13 cellular contexts compared by ENCODE assay signal in the genomic region with DNA sequence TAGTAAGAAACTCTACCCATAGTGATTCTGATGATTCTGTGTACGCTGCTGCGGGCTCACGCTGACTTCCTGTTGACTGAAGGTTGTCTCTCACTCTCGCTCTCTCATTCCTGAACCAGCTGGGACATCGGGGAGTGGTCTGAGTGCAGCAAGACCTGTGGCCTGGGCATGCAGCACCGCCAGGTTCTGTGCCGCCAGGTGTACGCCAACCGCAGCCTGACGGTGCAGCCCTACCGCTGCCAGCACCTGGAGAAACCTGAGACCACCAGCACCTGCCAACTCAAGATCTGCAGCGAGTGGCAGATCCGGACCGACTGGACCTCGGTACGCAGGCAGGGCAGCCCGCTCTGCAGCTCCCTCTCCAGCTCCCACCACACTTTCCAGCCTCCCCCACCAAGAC.
A peak's percentile ranks its signal among the peaks of the same experiment; 100 is the strongest.
DNase-seq lines count a peak whose midpoint lies in the region; ATAC-seq and TF ChIP-seq lines count a peak whose summit lies in the region.
"Had no signal": no experiment of that assay in that cellular context is flagged by ENCODE, and none has a peak within 500 bp of the region (broad histone marks: within the 10 kb centered on the region; RNA-seq: fewer than 3 reads in every experiment).

No MANE protein-coding gene starts in this region.

- H3F3A ChIP-seq in PC-9 (ENCODE audit: insufficient read depth, low read depth) = peaks cover 25% of the 10 kb centered on the region

- no peak for TF ChIP-seq CTCF in PC-9 (conservative IDR thresholded peaks at IDR 0.05)
- TF ChIP-seq CTCF in right lobe of liver (IDR thresholded peaks at IDR 0.05) = no peak
- TF ChIP-seq CTCF in omental fat pad (IDR thresholded peaks at IDR 0.05) = no peak

- no peak overlapping the region; a peak in 1 of 20 replicates for H3K4me3 ChIP-seq in BLaER1 treated with 17β-estradiol and CSF1 and Interleukin-3, amounts not matched to agents 10 nM and 100 nM
- H3K4me3 ChIP-seq in PC-9 (no peak overlapping the region), right lobe of liver (no peak overlapping the region)
- H3K4me3 ChIP-seq: SJCRH30 had no signal

- H3K9me3 ChIP-seq in BLaER1 treated with 17β-estradiol and CSF1 and Interleukin-3, amounts not matched to agents 10 nM and 100 nM (replicated peaks in 1 of 11) = no peaks in the 10 kb centered on the region
- H3K9me3 ChIP-seq in PC-9 (ENCODE audit: insufficient read depth, low read depth) (no peaks in the 10 kb centered on the region; the same call in 1 of the 2 replicates), right lobe of liver (no peaks in the 10 kb centered on the region)
- H3K9me3 ChIP-seq: SJCRH30 had no signal

- POLR2A ChIA-PET in PC-9 (lab: Charles Lee; ENCODE audit: unreplicated experiment) = no interaction called here

- CTCF ChIA-PET in PC-9 (lab: Charles Lee) = interaction anchor here (0.6 kb wide), 1 partner anchor 305 kb away, joined by 10 read pairs; no protein-coding TSS in a partner anchor

- H4K20me1 ChIP-seq in BLaER1 treated with 17β-estradiol and CSF1 and Interleukin-3, amounts not matched to agents 10 nM and 100 nM = peaks cover 0 to 3% (median 0%) of the 10 kb centered on the region in 11 experiments; a peak in 3 of 22 replicates
- H4K20me1 ChIP-seq in PC-9 (ENCODE audit: insufficient read depth) = no peaks in the 10 kb centered on the region

- H3K79me2 ChIP-seq in PC-9 (ENCODE audit: low read depth) = no peaks in the 10 kb centered on the region

- no peaks in the 10 kb centered on the region for H3K27me3 ChIP-seq in BLaER1 treated with 17β-estradiol and CSF1 and Interleukin-3, amounts not matched to agents 10 nM and 100 nM
- H3K27me3 ChIP-seq in PC-9 (ENCODE audit: insufficient read depth, low read depth) = no peaks in the 10 kb centered on the region
- H3K27me3 ChIP-seq in right lobe of liver = no peaks in the 10 kb centered on the region
- H3K27me3 ChIP-seq: SJCRH30 had no signal

- H3K4me1 ChIP-seq in BLaER1 treated with 17β-estradiol and CSF1 and Interleukin-3, amounts not matched to agents 10 nM and 100 nM = peaks cover 28 to 57% (median 50%) of the 10 kb centered on the region in 10 experiments
- H3K4me1 ChIP-seq in PC-9 (replicated peaks; ENCODE audit: insufficient read depth) (peaks cover 30% of the 10 kb centered on the region), right lobe of liver (peaks cover 0 to 24% (median 3%) of the 10 kb centered on the region in 4 donors)

- DNase-seq in NCI-H1105 (lab: John Stamatoyannopoulos, UW) (peak; percentile 47), PC-9 (peak in 1 of 2 experiments; percentile 85), right lobe of liver (no peak), omental fat pad (ENCODE audit: low spot score) (no peak), NCI-H526 treated with DMSO at 0.1 percent for 48 hours (lab: John Stamatoyannopoulos, UW) (no peak)
- DNase-seq in stimulated activated CD4-positive, alpha-beta T cell treated with anti-CD3 and anti-CD28 coated beads, Interleukin-12 subunit alpha, Interleukin-12 subunit beta, amount 100 ng/mL, for 4 hours = no peak
- DNase-seq: activated CD4-positive, alpha-beta T cell treated with anti-CD3 and anti-CD28 coated beads, Interleukin-2, amount 10 ng/mL, durations not matched to agents 7 days and 5 days; left cardiac atrium; NCI-H2171 treated with DMSO at 0.1 percent for 48 hours; SJCRH30; stimulated activated CD4-positive, alpha-beta T cell treated with anti-CD3 and anti-CD28 coated beads, Interleukin-4, amount 100 ng/mL, for 4 hours had no signal

- peak overlapping the region in 2 of 11 experiments; percentile 8 to 21; a peak in 3 of 22 replicates for H3K9ac ChIP-seq in BLaER1 treated with 17β-estradiol and CSF1 and Interleukin-3, amounts not matched to agents 10 nM and 100 nM

- no peaks in the 10 kb centered on the region for H3K9me2 ChIP-seq in PC-9 (ENCODE audit: insufficient read depth)

- H3K36me3 ChIP-seq in BLaER1 treated with 17β-estradiol and CSF1 and Interleukin-3, amounts not matched to agents 10 nM and 100 nM = no peaks in the 10 kb centered on the region
- H3K36me3 ChIP-seq in PC-9 (ENCODE audit: low read depth) (no peaks in the 10 kb centered on the region; the same call in 1 of the 2 replicates), right lobe of liver (no peaks in the 10 kb centered on the region)
- H3K36me3 ChIP-seq: SJCRH30 had no signal

- ATAC-seq in right lobe of liver (no peak), esophagus mucosa (no peak), omental fat pad (ENCODE audit: low FRiP score) (no peak)
- ATAC-seq: left cardiac atrium had no signal

- no peak overlapping the region for H2AFZ ChIP-seq in PC-9

- no TSS peak for BruUV-seq in PC-9 (replicated peaks; lab: Mats Ljungman, UMichigan)

- H3K27ac ChIP-seq in BLaER1 treated with 17β-estradiol and CSF1 and Interleukin-3, amounts not matched to agents 10 nM and 100 nM = peak overlapping the region in 8 of 11 experiments; percentile 40 to 83 (median 66); a peak in 14 of 22 replicates
- H3K27ac ChIP-seq in PC-9 = peak overlapping the region; percentile 93
- peak overlapping the region in 2 of 3 donors; percentile 52 to 69 for H3K27ac ChIP-seq in right lobe of liver
- H3K27ac ChIP-seq: SJCRH30 had no signal

- no CpG with 5 or more reads among the region's 17 CpGs for WGBS in right lobe of liver (ENCODE audit: insufficient coverage, low coverage, low lambda C conversion rate, missing lambda C conversion rate)

- TF ChIP-seq POLR2A in right lobe of liver (IDR thresholded peaks at IDR 0.05) = no peak

- intact Hi-C loops in PC-9 (cut with micrococcal nuclease; ENCODE audit: unreplicated experiment) (loop anchor here (1.0 to 5.0 kb wide), 6 partner anchors 15 to 452 kb away; no protein-coding TSS in a partner anchor), right lobe of liver (cut with DNase I) (loop anchor here in 1 of 2 donors (10.0 kb wide), 2 partner anchors 58 to 408 kb away; no protein-coding TSS in a partner anchor)

- peak overlapping the region; percentile 75 to 95 (median 84) for H3K4me2 ChIP-seq in BLaER1 treated with 17β-estradiol and CSF1 and Interleukin-3, amounts not matched to agents 10 nM and 100 nM
- H3K4me2 ChIP-seq in PC-9 = peak overlapping the region; percentile 48; the same call in 1 of the 2 replicates
